ENCODE assay signal across 9 cellular contexts in genomic region chr5:79561525-79561893, GRCh38. TPM values are rescaled to one million over a fixed set of nuclear protein-coding genes. Genes with fewer than 3 reads are reported as not detected.
DNase-seq lines count a peak whose midpoint lies in the region; ATAC-seq, FAIRE-seq and TF ChIP-seq lines count a peak whose summit lies in the region.
"Had no signal": no experiment of that assay in that cellular context is flagged by ENCODE, and none has a peak within 500 bp of the region (broad histone marks: within the 10 kb centered on the region; RNA-seq: fewer than 3 reads in every experiment).

No MANE protein-coding gene starts in this region.

- no peaks in the 10 kb centered on the region for H3K27me3 Mint-ChIP-seq in astrocyte (ENCODE audit: low read depth, unreplicated experiment)
- H3K27me3 Mint-ChIP-seq in stimulated activated naive B cell treated with anti-CD40 and anti-IgM and Interleukin-4, amounts not matched to agents 10 μg/mL and 1 μg/mL and 100 μg/mL, for 72 hours: peaks cover 0 to 4% of the 10 kb centered on the region in 2 donors
- no peaks in the 10 kb centered on the region for H3K27me3 Mint-ChIP-seq in CD8-positive, alpha-beta memory T cell

- peak overlapping the region; percentile 98 for H3K27ac Mint-ChIP-seq in astrocyte (ENCODE audit: unreplicated experiment)
- H3K27ac Mint-ChIP-seq in stimulated activated naive B cell treated with anti-CD40 and anti-IgM and Interleukin-4, amounts not matched to agents 10 μg/mL and 1 μg/mL and 100 μg/mL, for 72 hours: peak overlapping the region; percentile 70
- peak overlapping the region in 4 of 8 donors; percentile 8 to 81 (median 50) for H3K27ac Mint-ChIP-seq in CD8-positive, alpha-beta memory T cell

- peaks cover 31% of the 10 kb centered on the region for H3K4me1 Mint-ChIP-seq in astrocyte (ENCODE audit: low read depth, unreplicated experiment)
- peaks cover 16 to 21% of the 10 kb centered on the region in 2 donors for H3K4me1 Mint-ChIP-seq in stimulated activated naive B cell treated with anti-CD40 and anti-IgM and Interleukin-4, amounts not matched to agents 10 μg/mL and 1 μg/mL and 100 μg/mL, for 72 hours
- peaks cover 10 to 12% (median 11%) of the 10 kb centered on the region in 3 donors for H3K4me1 Mint-ChIP-seq in CD8-positive, alpha-beta memory T cell

- H3K4me2 ChIP-seq in astrocyte (ENCODE audit: low read length): peak overlapping the region; percentile 8

- POLR2A ChIA-PET in CD8-positive, alpha-beta memory T cell (lab: Charles Lee): no interaction called here

- H3K27ac ChIP-seq in astrocyte (ENCODE audit: low read depth, low read length): no peak overlapping the region
- no peak overlapping the region for H3K27ac ChIP-seq in CD8-positive, alpha-beta memory T cell (ENCODE audit: low read depth, low read length)

- ATAC-seq in HG03439 (IDR thresholded peaks at IDR 0.05; ENCODE audit: unreplicated experiment) (peak; percentile 29), GM19035 (IDR thresholded peaks at IDR 0.05; ENCODE audit: unreplicated experiment) (no peak)
- ATAC-seq in stimulated activated naive B cell treated with anti-CD40 and anti-IgM and Interleukin-4, amounts not matched to agents 10 μg/mL and 1 μg/mL and 100 μg/mL, for 72 hours (replicated peaks): no peak

- no peak overlapping the region for H3K9ac ChIP-seq in astrocyte (ENCODE audit: low read length)

- no peaks in the 10 kb centered on the region for H3K9me3 ChIP-seq in astrocyte (ENCODE audit: insufficient read depth, low read depth, low read length)
- H3K9me3 ChIP-seq in CD8-positive, alpha-beta memory T cell (ENCODE audit: low read length): no peaks in the 10 kb centered on the region

- H3K4me1 ChIP-seq in astrocyte (ENCODE audit: insufficient read depth, low read length): peaks cover 10% of the 10 kb centered on the region
- H3K4me1 ChIP-seq in CD8-positive, alpha-beta memory T cell (ENCODE audit: insufficient read depth, low read length): no peaks in the 10 kb centered on the region

- H3K36me3 ChIP-seq in astrocyte (ENCODE audit: insufficient read depth, low read length): no peaks in the 10 kb centered on the region
- no peaks in the 10 kb centered on the region for H3K36me3 ChIP-seq in CD8-positive, alpha-beta memory T cell (ENCODE audit: insufficient read depth, low read length)

- TF ChIP-seq CTCF in astrocyte (IDR thresholded peaks at IDR 0.05; ENCODE audit: insufficient read depth, low read depth, low read length): no peak

- no peaks in the 10 kb centered on the region for H4K20me1 ChIP-seq in astrocyte (ENCODE audit: insufficient read depth, low read length)

- no peak overlapping the region for H2AFZ ChIP-seq in astrocyte (ENCODE audit: low read depth, low read length)

- H3K4me3 ChIP-seq in astrocyte (ENCODE audit: insufficient read depth, low read depth, low read length): no peak overlapping the region
- H3K4me3 ChIP-seq in CD8-positive, alpha-beta memory T cell (ENCODE audit: low read length): no peak overlapping the region

- peak overlapping the region; percentile 1 for H3K4me3 Mint-ChIP-seq in astrocyte (ENCODE audit: unreplicated experiment)
- H3K4me3 Mint-ChIP-seq in stimulated activated naive B cell treated with anti-CD40 and anti-IgM and Interleukin-4, amounts not matched to agents 10 μg/mL and 1 μg/mL and 100 μg/mL, for 72 hours: no peak overlapping the region
- H3K4me3 Mint-ChIP-seq in CD8-positive, alpha-beta memory T cell: peak overlapping the region in 1 of 7 donors; percentile 49

- CTCF ChIA-PET in CD8-positive, alpha-beta memory T cell (lab: Charles Lee): no interaction called here

- H3K27me3 ChIP-seq in astrocyte (ENCODE audit: insufficient read depth, low read length): no peaks in the 10 kb centered on the region
- H3K27me3 ChIP-seq in CD8-positive, alpha-beta memory T cell (ENCODE audit: insufficient read depth, low read length, poor library complexity, severe bottlenecking): no peaks in the 10 kb centered on the region

- H3K36me3 Mint-ChIP-seq in astrocyte (ENCODE audit: low read depth, unreplicated experiment): no peaks in the 10 kb centered on the region
- H3K36me3 Mint-ChIP-seq in stimulated activated naive B cell treated with anti-CD40 and anti-IgM and Interleukin-4, amounts not matched to agents 10 μg/mL and 1 μg/mL and 100 μg/mL, for 72 hours: no peaks in the 10 kb centered on the region
- peaks cover 0 to 4% (median 0%) of the 10 kb centered on the region in 3 donors for H3K36me3 Mint-ChIP-seq in CD8-positive, alpha-beta memory T cell

- intact Hi-C loops in posterior vena cava (cut with DNase I): no loop called here

- peak; percentile 30 for DNase-seq in activated naive CD4-positive, alpha-beta T cell treated with Interleukin-2 at 50 U/mL for 16 hours
- no peak for DNase-seq in activated naive CD4-positive, alpha-beta T cell (lab: John Stamatoyannopoulos, UW)
- DNase-seq in astrocyte (ENCODE audit: low read depth) (no peak), posterior vena cava (ENCODE audit: low spot score) (no peak)
- DNase-seq in stimulated activated naive B cell treated with anti-CD40 and anti-IgM and Interleukin-4, amounts not matched to agents 10 μg/mL and 1 μg/mL and 100 μg/mL, for 72 hours: no peak
- no peak for DNase-seq in CD8-positive, alpha-beta memory T cell
- DNase-seq: C1 segment of cervical spinal cord had no signal

- no peaks in the 10 kb centered on the region for H3K79me2 ChIP-seq in astrocyte (ENCODE audit: insufficient read depth, low read length)

- H3K9me3 Mint-ChIP-seq in astrocyte (ENCODE audit: unreplicated experiment): no peaks in the 10 kb centered on the region
- H3K9me3 Mint-ChIP-seq in stimulated activated naive B cell treated with anti-CD40 and anti-IgM and Interleukin-4, amounts not matched to agents 10 μg/mL and 1 μg/mL and 100 μg/mL, for 72 hours: peaks cover 3 to 5% of the 10 kb centered on the region in 2 donors
- H3K9me3 Mint-ChIP-seq in CD8-positive, alpha-beta memory T cell: no peaks in the 10 kb centered on the region

- FAIRE-seq in astrocyte (lab: Jason Lieb, UNC): no peak

RNA-seq across cellular contexts. Expression of gene HOMER1, which starts 47.6 kb away (rescaled TPM):
- total RNA-seq in astrocyte (19.0 and 26.9 TPM in 2 replicates), posterior vena cava (1 to 10 TPM; 6.8 to 7.8 TPM)
- total RNA-seq in CD8-positive, alpha-beta memory T cell: 10 to 100 TPM in 1 of 2 experiments, 1 to 10 TPM in 1; 7.3 to 11.1 TPM
- 4.6 TPM for polyA plus RNA-seq in CD8-positive, alpha-beta memory T cell

RNA-seq across cellular contexts. Expression of gene TENT2, which starts 50.7 kb away (rescaled TPM):
- total RNA-seq in astrocyte (55.5 and 62.2 TPM in 2 replicates), posterior vena cava (10 to 100 TPM; 60.7 to 66.5 TPM)
- total RNA-seq in CD8-positive, alpha-beta memory T cell: 10 to 100 TPM; 57.0 to 66.1 TPM
- 51.3 TPM for polyA plus RNA-seq in CD8-positive, alpha-beta memory T cell
